Comparison of ENCODE assay signal across 2 cellular contexts in the genomic region with DNA sequence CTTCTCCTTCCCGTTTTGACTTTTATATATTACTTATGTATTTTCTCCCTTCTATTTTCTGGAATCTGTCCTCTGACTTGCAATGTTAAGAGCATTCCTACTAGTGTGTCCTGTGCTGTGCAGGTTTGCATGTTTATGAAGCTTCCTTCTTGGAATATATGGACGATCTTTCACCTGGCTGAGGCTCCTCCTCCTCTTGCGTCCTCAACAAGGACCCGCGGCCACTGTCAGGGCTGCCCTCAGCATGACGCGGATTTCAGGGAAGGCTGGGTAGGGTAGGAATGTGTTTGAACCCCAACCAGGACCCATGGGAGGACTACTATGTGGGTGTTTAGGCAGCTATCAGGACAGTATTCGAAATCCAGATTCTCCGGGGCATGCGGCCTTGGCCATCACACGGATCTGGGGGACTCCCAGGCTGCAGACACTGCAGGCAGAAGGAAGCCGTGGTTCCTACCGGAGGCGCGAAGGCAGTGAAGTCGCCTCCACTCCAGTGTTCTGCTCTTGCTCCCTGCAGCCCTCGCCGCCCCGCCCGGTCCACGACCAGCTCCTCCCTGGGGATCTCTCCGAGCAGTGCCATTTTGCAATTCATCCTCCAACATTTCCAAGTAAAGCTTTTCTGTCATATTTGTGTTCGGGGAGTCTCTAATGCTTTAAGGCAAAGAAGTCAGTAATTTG.
TF ChIP-seq lines count a peak whose summit lies in the region.

No MANE protein-coding gene starts in this region.

TF ChIP-seq in WTC11, 78 proteins besides CTCF, POLR2A, EP300 and RAD21 (continued from another document):
- TF ChIP-seq ERG (CRISPR knock-in tag; IDR thresholded peaks at IDR 0.05) = no peak
- no peak for TF ChIP-seq NFATC4 (CRISPR knock-in tag; IDR thresholded peaks at IDR 0.05)
- no peak for TF ChIP-seq ZBTB21 (CRISPR knock-in tag; IDR thresholded peaks at IDR 0.05; ENCODE audit: borderline replicate concordance)
- TF ChIP-seq, protein P1, sequence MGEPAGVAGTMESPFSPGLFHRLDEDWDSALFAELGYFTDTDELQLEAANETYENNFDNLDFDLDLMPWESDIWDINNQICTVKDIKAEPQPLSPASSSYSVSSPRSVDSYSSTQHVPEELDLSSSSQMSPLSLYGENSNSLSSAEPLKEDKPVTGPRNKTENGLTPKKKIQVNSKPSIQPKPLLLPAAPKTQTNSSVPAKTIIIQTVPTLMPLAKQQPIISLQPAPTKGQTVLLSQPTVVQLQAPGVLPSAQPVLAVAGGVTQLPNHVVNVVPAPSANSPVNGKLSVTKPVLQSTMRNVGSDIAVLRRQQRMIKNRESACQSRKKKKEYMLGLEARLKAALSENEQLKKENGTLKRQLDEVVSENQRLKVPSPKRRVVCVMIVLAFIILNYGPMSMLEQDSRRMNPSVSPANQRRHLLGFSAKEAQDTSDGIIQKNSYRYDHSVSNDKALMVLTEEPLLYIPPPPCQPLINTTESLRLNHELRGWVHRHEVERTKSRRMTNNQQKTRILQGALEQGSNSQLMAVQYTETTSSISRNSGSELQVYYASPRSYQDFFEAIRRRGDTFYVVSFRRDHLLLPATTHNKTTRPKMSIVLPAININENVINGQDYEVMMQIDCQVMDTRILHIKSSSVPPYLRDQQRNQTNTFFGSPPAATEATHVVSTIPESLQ (CRISPR knock-in tag; IDR thresholded peaks at IDR 0.05) = no peak

TF ChIP-seq in HepG2, 621 proteins besides CTCF, POLR2A, EP300 and RAD21 (continued from another document):
- TF ChIP-seq, protein P2, sequence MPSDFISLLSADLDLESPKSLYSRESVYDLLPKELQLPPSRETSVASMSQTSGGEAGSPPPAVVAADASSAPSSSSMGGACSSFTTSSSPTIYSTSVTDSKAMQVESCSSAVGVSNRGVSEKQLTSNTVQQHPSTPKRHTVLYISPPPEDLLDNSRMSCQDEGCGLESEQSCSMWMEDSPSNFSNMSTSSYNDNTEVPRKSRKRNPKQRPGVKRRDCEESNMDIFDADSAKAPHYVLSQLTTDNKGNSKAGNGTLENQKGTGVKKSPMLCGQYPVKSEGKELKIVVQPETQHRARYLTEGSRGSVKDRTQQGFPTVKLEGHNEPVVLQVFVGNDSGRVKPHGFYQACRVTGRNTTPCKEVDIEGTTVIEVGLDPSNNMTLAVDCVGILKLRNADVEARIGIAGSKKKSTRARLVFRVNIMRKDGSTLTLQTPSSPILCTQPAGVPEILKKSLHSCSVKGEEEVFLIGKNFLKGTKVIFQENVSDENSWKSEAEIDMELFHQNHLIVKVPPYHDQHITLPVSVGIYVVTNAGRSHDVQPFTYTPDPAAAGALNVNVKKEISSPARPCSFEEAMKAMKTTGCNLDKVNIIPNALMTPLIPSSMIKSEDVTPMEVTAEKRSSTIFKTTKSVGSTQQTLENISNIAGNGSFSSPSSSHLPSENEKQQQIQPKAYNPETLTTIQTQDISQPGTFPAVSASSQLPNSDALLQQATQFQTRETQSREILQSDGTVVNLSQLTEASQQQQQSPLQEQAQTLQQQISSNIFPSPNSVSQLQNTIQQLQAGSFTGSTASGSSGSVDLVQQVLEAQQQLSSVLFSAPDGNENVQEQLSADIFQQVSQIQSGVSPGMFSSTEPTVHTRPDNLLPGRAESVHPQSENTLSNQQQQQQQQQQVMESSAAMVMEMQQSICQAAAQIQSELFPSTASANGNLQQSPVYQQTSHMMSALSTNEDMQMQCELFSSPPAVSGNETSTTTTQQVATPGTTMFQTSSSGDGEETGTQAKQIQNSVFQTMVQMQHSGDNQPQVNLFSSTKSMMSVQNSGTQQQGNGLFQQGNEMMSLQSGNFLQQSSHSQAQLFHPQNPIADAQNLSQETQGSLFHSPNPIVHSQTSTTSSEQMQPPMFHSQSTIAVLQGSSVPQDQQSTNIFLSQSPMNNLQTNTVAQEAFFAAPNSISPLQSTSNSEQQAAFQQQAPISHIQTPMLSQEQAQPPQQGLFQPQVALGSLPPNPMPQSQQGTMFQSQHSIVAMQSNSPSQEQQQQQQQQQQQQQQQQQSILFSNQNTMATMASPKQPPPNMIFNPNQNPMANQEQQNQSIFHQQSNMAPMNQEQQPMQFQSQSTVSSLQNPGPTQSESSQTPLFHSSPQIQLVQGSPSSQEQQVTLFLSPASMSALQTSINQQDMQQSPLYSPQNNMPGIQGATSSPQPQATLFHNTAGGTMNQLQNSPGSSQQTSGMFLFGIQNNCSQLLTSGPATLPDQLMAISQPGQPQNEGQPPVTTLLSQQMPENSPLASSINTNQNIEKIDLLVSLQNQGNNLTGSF (CRISPR knock-in tag; IDR thresholded peaks at IDR 0.05) = no peak
- TF ChIP-seq, protein P3, sequence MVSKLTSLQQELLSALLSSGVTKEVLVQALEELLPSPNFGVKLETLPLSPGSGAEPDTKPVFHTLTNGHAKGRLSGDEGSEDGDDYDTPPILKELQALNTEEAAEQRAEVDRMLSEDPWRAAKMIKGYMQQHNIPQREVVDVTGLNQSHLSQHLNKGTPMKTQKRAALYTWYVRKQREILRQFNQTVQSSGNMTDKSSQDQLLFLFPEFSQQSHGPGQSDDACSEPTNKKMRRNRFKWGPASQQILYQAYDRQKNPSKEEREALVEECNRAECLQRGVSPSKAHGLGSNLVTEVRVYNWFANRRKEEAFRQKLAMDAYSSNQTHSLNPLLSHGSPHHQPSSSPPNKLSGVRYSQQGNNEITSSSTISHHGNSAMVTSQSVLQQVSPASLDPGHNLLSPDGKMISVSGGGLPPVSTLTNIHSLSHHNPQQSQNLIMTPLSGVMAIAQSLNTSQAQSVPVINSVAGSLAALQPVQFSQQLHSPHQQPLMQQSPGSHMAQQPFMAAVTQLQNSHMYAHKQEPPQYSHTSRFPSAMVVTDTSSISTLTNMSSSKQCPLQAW (CRISPR knock-in tag; IDR thresholded peaks at IDR 0.05) = no peak
- no peak for TF ChIP-seq ZNF746 (CRISPR knock-in tag; IDR thresholded peaks at IDR 0.05)
- TF ChIP-seq ZNF17 (CRISPR knock-in tag; IDR thresholded peaks at IDR 0.05) = no peak
- TF ChIP-seq, protein P4, sequence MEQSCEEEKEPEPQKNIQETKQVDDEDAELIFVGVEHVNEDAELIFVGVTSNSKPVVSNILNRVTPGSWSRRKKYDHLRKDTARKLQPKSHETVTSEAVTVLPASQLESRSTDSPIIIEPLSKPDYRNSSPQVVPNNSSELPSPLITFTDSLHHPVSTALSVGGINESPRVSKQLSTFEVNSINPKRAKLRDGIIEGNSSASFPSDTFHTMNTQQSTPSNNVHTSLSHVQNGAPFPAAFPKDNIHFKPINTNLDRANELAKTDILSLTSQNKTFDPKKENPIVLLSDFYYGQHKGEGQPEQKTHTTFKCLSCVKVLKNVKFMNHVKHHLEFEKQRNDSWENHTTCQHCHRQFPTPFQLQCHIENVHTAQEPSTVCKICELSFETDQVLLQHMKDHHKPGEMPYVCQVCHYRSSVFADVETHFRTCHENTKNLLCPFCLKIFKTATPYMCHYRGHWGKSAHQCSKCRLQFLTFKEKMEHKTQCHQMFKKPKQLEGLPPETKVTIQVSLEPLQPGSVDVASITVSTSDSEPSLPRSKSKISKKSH (CRISPR knock-in tag; IDR thresholded peaks at IDR 0.05; ENCODE audit: borderline replicate concordance) = no peak
- no peak for TF ChIP-seq RFX3 (CRISPR knock-in tag; IDR thresholded peaks at IDR 0.05)
- no peak for TF ChIP-seq IKZF1 (IDR thresholded peaks at IDR 0.05)
- no peak for TF ChIP-seq PHF20 (CRISPR knock-in tag; IDR thresholded peaks at IDR 0.05)
- TF ChIP-seq, protein P5, sequence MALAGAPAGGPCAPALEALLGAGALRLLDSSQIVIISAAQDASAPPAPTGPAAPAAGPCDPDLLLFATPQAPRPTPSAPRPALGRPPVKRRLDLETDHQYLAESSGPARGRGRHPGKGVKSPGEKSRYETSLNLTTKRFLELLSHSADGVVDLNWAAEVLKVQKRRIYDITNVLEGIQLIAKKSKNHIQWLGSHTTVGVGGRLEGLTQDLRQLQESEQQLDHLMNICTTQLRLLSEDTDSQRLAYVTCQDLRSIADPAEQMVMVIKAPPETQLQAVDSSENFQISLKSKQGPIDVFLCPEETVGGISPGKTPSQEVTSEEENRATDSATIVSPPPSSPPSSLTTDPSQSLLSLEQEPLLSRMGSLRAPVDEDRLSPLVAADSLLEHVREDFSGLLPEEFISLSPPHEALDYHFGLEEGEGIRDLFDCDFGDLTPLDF (CRISPR knock-in tag; IDR thresholded peaks at IDR 0.05) = no peak
- TF ChIP-seq SMYD3 (CRISPR knock-in tag; IDR thresholded peaks at IDR 0.05) = no peak
